In genomic region chr1:202164271-202165037, GRCh38 we compare ENCODE assay signal across 8 cellular contexts.
DNase-seq lines count a peak whose midpoint lies in the region; ATAC-seq and TF ChIP-seq lines count a peak whose summit lies in the region.

No MANE protein-coding gene starts in this region.

- H3K4me1 ChIP-seq in HAP-1 = no peaks in the 10 kb centered on the region

- TF ChIP-seq CTCF in HL-60 (IDR thresholded peaks at IDR 0.05; ENCODE audit: insufficient read depth, low read length) = no peak

- H3K27me3 ChIP-seq in HL-60 (ENCODE audit: insufficient read depth, poor library complexity, severe bottlenecking) (no peaks in the 10 kb centered on the region), HAP-1 (ENCODE audit: low read depth) (no peaks in the 10 kb centered on the region)

- in situ Hi-C loops in HAP-1 (cut with MboI; ENCODE audit: low sequenced_read_pairs) = no loop called here

- H3K27ac ChIP-seq in HL-60 (replicated peaks) = peak overlapping the region; percentile 41

- no peaks in the 10 kb centered on the region for H3K9me3 ChIP-seq in HAP-1

- ATAC-seq in GM19351 (IDR thresholded peaks at IDR 0.05; ENCODE audit: unreplicated experiment) = peak; percentile 61

- DNase-seq in HL-60 (ENCODE audit: low read depth in 1 of 2, low spot score in 1 of 2) (no peak), activated T-helper 1 cell treated with Interleukin-2 at 50 U/mL for 16 hours (ENCODE audit: low read depth) (peak; percentile 59), NCI-H1930 (lab: John Stamatoyannopoulos, UW) (no peak), anterior cingulate cortex (lab: John Stamatoyannopoulos, UW) (no peak), HAP-1 (ENCODE audit: low spot score in 2 of 2) (no peak), NCI-H2107 treated with DMSO at 0.1 percent for 48 hours (lab: John Stamatoyannopoulos, UW; ENCODE audit: unreplicated experiment) (no peak)
- peak; percentile 57 for DNase-seq in stimulated activated CD4-positive, alpha-beta T cell treated with anti-CD3 and anti-CD28 coated beads, Interleukin-4, amount 100 ng/mL, for 1 hour

- no peaks in the 10 kb centered on the region for H3K36me3 ChIP-seq in HAP-1 (replicated peaks)

- H3K4me3 ChIP-seq in HL-60 (replicated peaks; ENCODE audit: insufficient read depth, low read length) (no peak overlapping the region), HAP-1 (no peak overlapping the region)

Comparison
In these comparisons a context has a peak if more than half of its experiments do, and no peak if none do; other contexts are left out.
1. DNase-seq: peak in activated T-helper 1 cell treated with Interleukin-2 at 50 U/mL for 16 hours (single experiment) and stimulated activated CD4-positive, alpha-beta T cell treated with anti-CD3 and anti-CD28 coated beads, Interleukin-4, amount 100 ng/mL, for 1 hour (single experiment); none in HL-60 (0 of 2), NCI-H1930 (0 of 2), anterior cingulate cortex (0 of 58), HAP-1 (0 of 2) and NCI-H2107 treated with DMSO at 0.1 percent for 48 hours (single experiment).